In the genomic region with DNA sequence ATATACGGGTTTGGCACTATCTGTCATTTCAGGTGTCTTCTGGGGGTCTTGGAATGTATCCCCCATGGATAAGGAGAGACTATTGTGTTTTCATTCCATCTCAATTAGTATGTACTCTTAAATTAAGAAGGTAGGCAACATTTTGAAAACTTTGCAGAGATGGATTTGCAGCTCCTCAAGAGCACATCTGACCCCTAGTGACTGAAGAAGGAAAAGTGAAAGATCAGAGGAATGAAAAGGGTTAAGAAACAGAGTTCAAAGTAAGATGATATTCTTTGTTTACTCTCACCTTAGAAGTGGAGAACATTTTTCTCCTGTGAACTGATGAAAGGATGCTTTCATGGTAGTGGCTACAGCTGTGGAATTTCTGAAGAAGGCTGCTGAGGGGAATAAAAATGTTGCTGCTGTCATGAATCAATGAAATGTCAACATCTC, we compare ENCODE assay signal across 8 cellular contexts. TPM values are rescaled to one million over a fixed set of nuclear protein-coding genes. Genes with fewer than 3 reads are reported as not detected.
DNase-seq lines count a peak whose midpoint lies in the region; ATAC-seq and TF ChIP-seq lines count a peak whose summit lies in the region.

No MANE protein-coding gene starts in this region.

- no peaks in the 10 kb centered on the region for H3K36me3 ChIP-seq in parathyroid adenoma (ENCODE audit: control insufficient read depth, insufficient read depth, low read length)

- CTCF ChIA-PET in activated naive CD4-positive, alpha-beta T cell treated with anti-CD3 and anti-CD28 coated beads for 36 hours (lab: Charles Lee): interaction anchor here (0.6 to 2.1 kb wide), 12 partner anchors 19 to 197 kb away, joined by 3 to 19 read pairs (median 5); a partner anchor contains a TSS
- CTCF ChIA-PET in activated naive CD4-positive, alpha-beta T cell treated with anti-CD3 and anti-CD28 coated beads, Interleukin-2, amount 10 ng/mL, durations not matched to agents 7 days and 5 days (lab: Charles Lee): interaction anchor here (0.6 to 2.1 kb wide), 8 partner anchors 16 to 197 kb away, joined by 3 to 22 read pairs (median 5); no protein-coding TSS in a partner anchor

- H3K4me3 Mint-ChIP-seq in activated naive CD4-positive, alpha-beta T cell treated with anti-CD3 and anti-CD28 coated beads for 36 hours: no peak overlapping the region
- no peak overlapping the region for H3K4me3 Mint-ChIP-seq in activated naive CD4-positive, alpha-beta T cell treated with anti-CD3 and anti-CD28 coated beads, Interleukin-2, amount 10 ng/mL, durations not matched to agents 7 days and 5 days

- peaks cover 35% of the 10 kb centered on the region for H3K4me1 ChIP-seq in parathyroid adenoma

- peak overlapping the region; percentile 88 for H3K27ac ChIP-seq in parathyroid adenoma

- no peaks in the 10 kb centered on the region for H3K27me3 ChIP-seq in parathyroid adenoma (ENCODE audit: control insufficient read depth, insufficient read depth, low read length)

- H3K36me3 Mint-ChIP-seq in activated naive CD4-positive, alpha-beta T cell treated with anti-CD3 and anti-CD28 coated beads for 36 hours (ENCODE audit: low read depth): no peaks in the 10 kb centered on the region
- no peaks in the 10 kb centered on the region for H3K36me3 Mint-ChIP-seq in activated naive CD4-positive, alpha-beta T cell treated with anti-CD3 and anti-CD28 coated beads, Interleukin-2, amount 10 ng/mL, durations not matched to agents 7 days and 5 days

- TF ChIP-seq CTCF in parathyroid adenoma (IDR thresholded peaks at IDR 0.05): peak; percentile 57

- H3K27ac Mint-ChIP-seq in activated naive CD4-positive, alpha-beta T cell treated with anti-CD3 and anti-CD28 coated beads for 36 hours: peak overlapping the region; percentile 43
- no peak overlapping the region for H3K27ac Mint-ChIP-seq in activated naive CD4-positive, alpha-beta T cell treated with anti-CD3 and anti-CD28 coated beads, Interleukin-2, amount 10 ng/mL, durations not matched to agents 7 days and 5 days

- no peak overlapping the region for H2AFZ ChIP-seq in parathyroid adenoma

- H3K4me3 ChIP-seq in parathyroid adenoma (ENCODE audit: low read depth, low read length): peak overlapping the region; percentile 6

- H3K27me3 Mint-ChIP-seq in activated naive CD4-positive, alpha-beta T cell treated with anti-CD3 and anti-CD28 coated beads for 36 hours (ENCODE audit: low read depth): no peaks in the 10 kb centered on the region
- H3K27me3 Mint-ChIP-seq in activated naive CD4-positive, alpha-beta T cell treated with anti-CD3 and anti-CD28 coated beads, Interleukin-2, amount 10 ng/mL, durations not matched to agents 7 days and 5 days: no peaks in the 10 kb centered on the region

- H3K9me3 ChIP-seq in parathyroid adenoma (ENCODE audit: control insufficient read depth, low read length): no peaks in the 10 kb centered on the region

- H3K9ac ChIP-seq in parathyroid adenoma: no peak overlapping the region

- H3K4me2 ChIP-seq in parathyroid adenoma (ENCODE audit: low read length): no peak overlapping the region

- peaks cover 33% of the 10 kb centered on the region for H3K4me1 Mint-ChIP-seq in activated naive CD4-positive, alpha-beta T cell treated with anti-CD3 and anti-CD28 coated beads for 36 hours (ENCODE audit: low read depth)
- H3K4me1 Mint-ChIP-seq in activated naive CD4-positive, alpha-beta T cell treated with anti-CD3 and anti-CD28 coated beads, Interleukin-2, amount 10 ng/mL, durations not matched to agents 7 days and 5 days: peaks cover 23% of the 10 kb centered on the region

- no peaks in the 10 kb centered on the region for H3K79me2 ChIP-seq in parathyroid adenoma

- intact Hi-C loops in activated naive CD4-positive, alpha-beta T cell treated with anti-CD3 and anti-CD28 coated beads for 36 hours (cut with micrococcal nuclease): loop anchor here (1.0 to 10.0 kb wide), 7 partner anchors 26 to 440 kb away; a partner anchor contains a TSS

- no peak for ATAC-seq in GM19023 (IDR thresholded peaks at IDR 0.05; ENCODE audit: unreplicated experiment)
- no peak for ATAC-seq in GM21576 (IDR thresholded peaks at IDR 0.05; ENCODE audit: unreplicated experiment)

- H3K9me3 Mint-ChIP-seq in activated naive CD4-positive, alpha-beta T cell treated with anti-CD3 and anti-CD28 coated beads for 36 hours: peaks cover 4% of the 10 kb centered on the region
- H3K9me3 Mint-ChIP-seq in activated naive CD4-positive, alpha-beta T cell treated with anti-CD3 and anti-CD28 coated beads, Interleukin-2, amount 10 ng/mL, durations not matched to agents 7 days and 5 days: peaks cover 2% of the 10 kb centered on the region

- no peak for DNase-seq in activated naive CD4-positive, alpha-beta T cell treated with anti-CD3 and anti-CD28 coated beads for 36 hours
- no peak for DNase-seq in activated naive CD4-positive, alpha-beta T cell treated with anti-CD3 and anti-CD28 coated beads, Interleukin-2, amount 10 ng/mL, durations not matched to agents 7 days and 5 days
- peak; percentile 24 to 41 for DNase-seq in NCI-H526 (lab: John Stamatoyannopoulos, UW)
- peak; percentile 73 for DNase-seq in dermis blood vessel endothelial cell
- no peak for DNase-seq in pons (ENCODE audit: low spot score)

RNA-seq across cellular contexts. Expression of a gene that starts 41.5 kb away (rescaled TPM):
- under 1 TPM; 0.62 to 0.76 TPM for total RNA-seq in activated naive CD4-positive, alpha-beta T cell treated with anti-CD3 and anti-CD28 coated beads for 36 hours
- total RNA-seq in dermis blood vessel endothelial cell: 114 and 133 TPM in 2 replicates

Comparison
In these comparisons a context has a peak if more than half of its experiments do, and no peak if none do; other contexts are left out.
1. DNase-seq: peak in NCI-H526 (2 of 2) and dermis blood vessel endothelial cell (single experiment); none in activated naive CD4-positive, alpha-beta T cell treated with anti-CD3 and anti-CD28 coated beads for 36 hours (single experiment), activated naive CD4-positive, alpha-beta T cell treated with anti-CD3 and anti-CD28 coated beads, Interleukin-2, amount 10 ng/mL, durations not matched to agents 7 days and 5 days (single experiment) and pons (single experiment).
2. RNA of a gene that starts 41.5 kb away (total RNA-seq): 114 to 133 TPM in dermis blood vessel endothelial cell; 0.62 to 0.76 TPM in activated naive CD4-positive, alpha-beta T cell treated with anti-CD3 and anti-CD28 coated beads for 36 hours; every median in the first group is over 10 times any median in the second.